ENCODE assay signal across 2 cellular contexts in the genomic region with DNA sequence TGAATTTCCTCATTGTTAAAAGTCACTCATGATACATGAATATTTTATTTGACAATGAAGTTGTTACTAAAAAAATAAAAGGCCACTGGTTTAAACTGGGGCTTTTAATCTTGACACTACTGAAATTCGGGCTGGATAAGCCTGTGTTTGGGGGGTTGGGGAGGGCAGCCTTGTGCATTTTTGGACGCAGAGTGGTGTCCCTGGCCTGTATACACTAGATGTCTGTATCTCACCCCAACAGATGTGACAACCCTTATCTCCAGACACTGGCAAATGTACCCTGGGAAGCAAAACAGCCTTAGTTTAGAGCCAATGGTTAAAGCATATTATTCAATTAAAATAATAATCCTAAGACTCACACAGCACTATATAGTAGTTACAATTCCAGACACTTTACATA.
A peak's percentile ranks its signal among the peaks of the same experiment; 100 is the strongest.
TF ChIP-seq lines count a peak whose summit lies in the region.

No MANE protein-coding gene starts in this region.

TF ChIP-seq in SK-N-SH treated with all-trans-retinoic acid at 6 μM for 48 hours, 23 proteins besides CTCF, POLR2A, EP300 and RAD21:
- TF ChIP-seq, protein P1, sequence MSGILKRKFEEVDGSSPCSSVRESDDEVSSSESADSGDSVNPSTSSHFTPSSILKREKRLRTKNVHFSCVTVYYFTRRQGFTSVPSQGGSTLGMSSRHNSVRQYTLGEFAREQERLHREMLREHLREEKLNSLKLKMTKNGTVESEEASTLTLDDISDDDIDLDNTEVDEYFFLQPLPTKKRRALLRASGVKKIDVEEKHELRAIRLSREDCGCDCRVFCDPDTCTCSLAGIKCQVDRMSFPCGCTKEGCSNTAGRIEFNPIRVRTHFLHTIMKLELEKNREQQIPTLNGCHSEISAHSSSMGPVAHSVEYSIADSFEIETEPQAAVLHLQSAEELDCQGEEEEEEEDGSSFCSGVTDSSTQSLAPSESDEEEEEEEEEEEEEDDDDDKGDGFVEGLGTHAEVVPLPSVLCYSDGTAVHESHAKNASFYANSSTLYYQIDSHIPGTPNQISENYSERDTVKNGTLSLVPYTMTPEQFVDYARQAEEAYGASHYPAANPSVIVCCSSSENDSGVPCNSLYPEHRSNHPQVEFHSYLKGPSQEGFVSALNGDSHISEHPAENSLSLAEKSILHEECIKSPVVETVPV (CRISPR knock-in tag; IDR thresholded peaks at IDR 0.05): no peak
- TF ChIP-seq ISL1 (CRISPR knock-in tag; IDR thresholded peaks at IDR 0.05) (no peak), RARB (CRISPR knock-in tag; IDR thresholded peaks at IDR 0.05) (no peak), ZNF70 (CRISPR knock-in tag; IDR thresholded peaks at IDR 0.05) (no peak), TCF4 (CRISPR knock-in tag; IDR thresholded peaks at IDR 0.05; ENCODE audit: borderline replicate concordance) (peak; percentile 61; the same call in 1 of the 2 replicates), ZNF8 (CRISPR knock-in tag; IDR thresholded peaks at IDR 0.05) (no peak)

TF ChIP-seq in K562, 482 proteins besides CTCF, POLR2A, EP300 and RAD21 (continued from another document and continues in another):
- TF ChIP-seq FOXM1 (IDR thresholded peaks at IDR 0.05; ENCODE audit: low read depth): peak; percentile 85
- no peak for TF ChIP-seq FOXM1 (CRISPR knock-in tag; IDR thresholded peaks at IDR 0.05; ENCODE audit: low read depth)
- no peak for TF ChIP-seq GTF2F1 (IDR thresholded peaks at IDR 0.05; ENCODE audit: low read depth, low read length)
- peak; percentile 62; the same call in 1 of the 2 replicates for TF ChIP-seq CTBP1 (IDR thresholded peaks at IDR 0.05; ENCODE audit: borderline replicate concordance)
- TF ChIP-seq, protein P2, sequence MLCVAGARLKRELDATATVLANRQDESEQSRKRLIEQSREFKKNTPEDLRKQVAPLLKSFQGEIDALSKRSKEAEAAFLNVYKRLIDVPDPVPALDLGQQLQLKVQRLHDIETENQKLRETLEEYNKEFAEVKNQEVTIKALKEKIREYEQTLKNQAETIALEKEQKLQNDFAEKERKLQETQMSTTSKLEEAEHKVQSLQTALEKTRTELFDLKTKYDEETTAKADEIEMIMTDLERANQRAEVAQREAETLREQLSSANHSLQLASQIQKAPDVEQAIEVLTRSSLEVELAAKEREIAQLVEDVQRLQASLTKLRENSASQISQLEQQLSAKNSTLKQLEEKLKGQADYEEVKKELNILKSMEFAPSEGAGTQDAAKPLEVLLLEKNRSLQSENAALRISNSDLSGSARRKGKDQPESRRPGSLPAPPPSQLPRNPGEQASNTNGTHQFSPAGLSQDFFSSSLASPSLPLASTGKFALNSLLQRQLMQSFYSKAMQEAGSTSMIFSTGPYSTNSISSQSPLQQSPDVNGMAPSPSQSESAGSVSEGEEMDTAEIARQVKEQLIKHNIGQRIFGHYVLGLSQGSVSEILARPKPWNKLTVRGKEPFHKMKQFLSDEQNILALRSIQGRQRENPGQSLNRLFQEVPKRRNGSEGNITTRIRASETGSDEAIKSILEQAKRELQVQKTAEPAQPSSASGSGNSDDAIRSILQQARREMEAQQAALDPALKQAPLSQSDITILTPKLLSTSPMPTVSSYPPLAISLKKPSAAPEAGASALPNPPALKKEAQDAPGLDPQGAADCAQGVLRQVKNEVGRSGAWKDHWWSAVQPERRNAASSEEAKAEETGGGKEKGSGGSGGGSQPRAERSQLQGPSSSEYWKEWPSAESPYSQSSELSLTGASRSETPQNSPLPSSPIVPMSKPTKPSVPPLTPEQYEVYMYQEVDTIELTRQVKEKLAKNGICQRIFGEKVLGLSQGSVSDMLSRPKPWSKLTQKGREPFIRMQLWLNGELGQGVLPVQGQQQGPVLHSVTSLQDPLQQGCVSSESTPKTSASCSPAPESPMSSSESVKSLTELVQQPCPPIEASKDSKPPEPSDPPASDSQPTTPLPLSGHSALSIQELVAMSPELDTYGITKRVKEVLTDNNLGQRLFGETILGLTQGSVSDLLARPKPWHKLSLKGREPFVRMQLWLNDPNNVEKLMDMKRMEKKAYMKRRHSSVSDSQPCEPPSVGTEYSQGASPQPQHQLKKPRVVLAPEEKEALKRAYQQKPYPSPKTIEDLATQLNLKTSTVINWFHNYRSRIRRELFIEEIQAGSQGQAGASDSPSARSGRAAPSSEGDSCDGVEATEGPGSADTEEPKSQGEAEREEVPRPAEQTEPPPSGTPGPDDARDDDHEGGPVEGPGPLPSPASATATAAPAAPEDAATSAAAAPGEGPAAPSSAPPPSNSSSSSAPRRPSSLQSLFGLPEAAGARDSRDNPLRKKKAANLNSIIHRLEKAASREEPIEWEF (CRISPR knock-in tag; IDR thresholded peaks at IDR 0.05): peak; percentile 69; the same call in 1 of the 2 replicates
- TF ChIP-seq, protein P3, sequence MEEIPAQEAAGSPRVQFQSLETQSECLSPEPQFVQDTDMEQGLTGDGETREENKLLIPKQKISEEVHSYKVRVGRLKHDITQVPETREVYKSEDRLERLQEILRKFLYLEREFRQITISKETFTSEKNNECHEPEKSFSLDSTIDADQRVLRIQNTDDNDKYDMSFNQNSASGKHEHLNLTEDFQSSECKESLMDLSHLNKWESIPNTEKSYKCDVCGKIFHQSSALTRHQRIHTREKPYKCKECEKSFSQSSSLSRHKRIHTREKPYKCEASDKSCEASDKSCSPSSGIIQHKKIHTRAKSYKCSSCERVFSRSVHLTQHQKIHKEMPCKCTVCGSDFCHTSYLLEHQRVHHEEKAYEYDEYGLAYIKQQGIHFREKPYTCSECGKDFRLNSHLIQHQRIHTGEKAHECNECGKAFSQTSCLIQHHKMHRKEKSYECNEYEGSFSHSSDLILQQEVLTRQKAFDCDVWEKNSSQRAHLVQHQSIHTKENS (CRISPR knock-in tag; IDR thresholded peaks at IDR 0.05): no peak
- peak in 1 of 2 experiments; percentile 65; a peak in 1 of 4 replicates for TF ChIP-seq MAZ (CRISPR knock-in tag; conservative IDR thresholded peaks at IDR 0.05 in 1 of 2, IDR thresholded peaks at IDR 0.05 in 1 of 2)
- TF ChIP-seq, protein P4, sequence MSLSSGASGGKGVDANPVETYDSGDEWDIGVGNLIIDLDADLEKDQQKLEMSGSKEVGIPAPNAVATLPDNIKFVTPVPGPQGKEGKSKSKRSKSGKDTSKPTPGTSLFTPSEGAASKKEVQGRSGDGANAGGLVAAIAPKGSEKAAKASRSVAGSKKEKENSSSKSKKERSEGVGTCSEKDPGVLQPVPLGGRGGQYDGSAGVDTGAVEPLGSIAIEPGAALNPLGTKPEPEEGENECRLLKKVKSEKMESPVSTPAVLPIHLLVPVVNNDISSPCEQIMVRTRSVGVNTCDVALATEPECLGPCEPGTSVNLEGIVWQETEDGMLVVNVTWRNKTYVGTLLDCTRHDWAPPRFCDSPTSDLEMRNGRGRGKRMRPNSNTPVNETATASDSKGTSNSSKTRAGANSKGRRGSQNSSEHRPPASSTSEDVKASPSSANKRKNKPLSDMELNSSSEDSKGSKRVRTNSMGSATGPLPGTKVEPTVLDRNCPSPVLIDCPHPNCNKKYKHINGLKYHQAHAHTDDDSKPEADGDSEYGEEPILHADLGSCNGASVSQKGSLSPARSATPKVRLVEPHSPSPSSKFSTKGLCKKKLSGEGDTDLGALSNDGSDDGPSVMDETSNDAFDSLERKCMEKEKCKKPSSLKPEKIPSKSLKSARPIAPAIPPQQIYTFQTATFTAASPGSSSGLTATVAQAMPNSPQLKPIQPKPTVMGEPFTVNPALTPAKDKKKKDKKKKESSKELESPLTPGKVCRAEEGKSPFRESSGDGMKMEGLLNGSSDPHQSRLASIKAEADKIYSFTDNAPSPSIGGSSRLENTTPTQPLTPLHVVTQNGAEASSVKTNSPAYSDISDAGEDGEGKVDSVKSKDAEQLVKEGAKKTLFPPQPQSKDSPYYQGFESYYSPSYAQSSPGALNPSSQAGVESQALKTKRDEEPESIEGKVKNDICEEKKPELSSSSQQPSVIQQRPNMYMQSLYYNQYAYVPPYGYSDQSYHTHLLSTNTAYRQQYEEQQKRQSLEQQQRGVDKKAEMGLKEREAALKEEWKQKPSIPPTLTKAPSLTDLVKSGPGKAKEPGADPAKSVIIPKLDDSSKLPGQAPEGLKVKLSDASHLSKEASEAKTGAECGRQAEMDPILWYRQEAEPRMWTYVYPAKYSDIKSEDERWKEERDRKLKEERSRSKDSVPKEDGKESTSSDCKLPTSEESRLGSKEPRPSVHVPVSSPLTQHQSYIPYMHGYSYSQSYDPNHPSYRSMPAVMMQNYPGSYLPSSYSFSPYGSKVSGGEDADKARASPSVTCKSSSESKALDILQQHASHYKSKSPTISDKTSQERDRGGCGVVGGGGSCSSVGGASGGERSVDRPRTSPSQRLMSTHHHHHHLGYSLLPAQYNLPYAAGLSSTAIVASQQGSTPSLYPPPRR (CRISPR knock-in tag; IDR thresholded peaks at IDR 0.05; ENCODE audit: borderline replicate concordance): no peak
- no peak for TF ChIP-seq SRSF3 (IDR thresholded peaks at IDR 0.05; ENCODE audit: insufficient read depth, low read length)
- TF ChIP-seq TEAD1 (CRISPR knock-in tag; IDR thresholded peaks at IDR 0.05): 0 out of 4 replicates have a peak, but pooled peaks of 1 of the 2 experiments have one; percentile 47
- TF ChIP-seq CHCHD3 (CRISPR knock-in tag; IDR thresholded peaks at IDR 0.05): no peak
- TF ChIP-seq HDAC3 (IDR thresholded peaks at IDR 0.05; ENCODE audit: borderline replicate concordance, partially characterized antibody): peak; percentile 94
- TF ChIP-seq HIVEP1 (CRISPR knock-in tag; IDR thresholded peaks at IDR 0.05): no peak
- TF ChIP-seq KLF10 (CRISPR knock-in tag; IDR thresholded peaks at IDR 0.05): no peak
- TF ChIP-seq, protein P5, sequence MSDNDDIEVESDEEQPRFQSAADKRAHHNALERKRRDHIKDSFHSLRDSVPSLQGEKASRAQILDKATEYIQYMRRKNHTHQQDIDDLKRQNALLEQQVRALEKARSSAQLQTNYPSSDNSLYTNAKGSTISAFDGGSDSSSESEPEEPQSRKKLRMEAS (CRISPR knock-in tag; IDR thresholded peaks at IDR 0.05): no peak
- TF ChIP-seq, protein P6, sequence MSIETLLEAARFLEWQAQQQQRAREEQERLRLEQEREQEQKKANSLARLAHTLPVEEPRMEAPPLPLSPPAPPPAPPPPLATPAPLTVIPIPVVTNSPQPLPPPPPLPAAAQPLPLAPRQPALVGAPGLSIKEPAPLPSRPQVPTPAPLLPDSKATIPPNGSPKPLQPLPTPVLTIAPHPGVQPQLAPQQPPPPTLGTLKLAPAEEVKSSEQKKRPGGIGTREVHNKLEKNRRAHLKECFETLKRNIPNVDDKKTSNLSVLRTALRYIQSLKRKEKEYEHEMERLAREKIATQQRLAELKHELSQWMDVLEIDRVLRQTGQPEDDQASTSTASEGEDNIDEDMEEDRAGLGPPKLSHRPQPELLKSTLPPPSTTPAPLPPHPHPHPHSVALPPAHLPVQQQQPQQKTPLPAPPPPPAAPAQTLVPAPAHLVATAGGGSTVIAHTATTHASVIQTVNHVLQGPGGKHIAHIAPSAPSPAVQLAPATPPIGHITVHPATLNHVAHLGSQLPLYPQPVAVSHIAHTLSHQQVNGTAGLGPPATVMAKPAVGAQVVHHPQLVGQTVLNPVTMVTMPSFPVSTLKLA (conservative IDR thresholded peaks at IDR 0.05): peak in 1 of 2 experiments; percentile 18; a peak in 1 of 4 replicates
- no peak for TF ChIP-seq EGR1 (conservative IDR thresholded peaks at IDR 0.05)
- no peak for TF ChIP-seq FOS (IDR thresholded peaks at IDR 0.05; ENCODE audit: extremely low read depth, insufficient read length)
- TF ChIP-seq, protein P7, sequence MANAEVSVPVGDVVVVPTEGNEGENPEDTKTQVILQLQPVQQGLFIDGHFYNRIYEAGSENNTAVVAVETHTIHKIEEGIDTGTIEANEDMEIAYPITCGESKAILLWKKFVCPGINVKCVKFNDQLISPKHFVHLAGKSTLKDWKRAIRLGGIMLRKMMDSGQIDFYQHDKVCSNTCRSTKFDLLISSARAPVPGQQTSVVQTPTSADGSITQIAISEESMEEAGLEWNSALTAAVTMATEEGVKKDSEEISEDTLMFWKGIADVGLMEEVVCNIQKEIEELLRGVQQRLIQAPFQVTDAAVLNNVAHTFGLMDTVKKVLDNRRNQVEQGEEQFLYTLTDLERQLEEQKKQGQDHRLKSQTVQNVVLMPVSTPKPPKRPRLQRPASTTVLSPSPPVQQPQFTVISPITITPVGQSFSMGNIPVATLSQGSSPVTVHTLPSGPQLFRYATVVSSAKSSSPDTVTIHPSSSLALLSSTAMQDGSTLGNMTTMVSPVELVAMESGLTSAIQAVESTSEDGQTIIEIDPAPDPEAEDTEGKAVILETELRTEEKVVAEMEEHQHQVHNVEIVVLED (CRISPR knock-in tag; IDR thresholded peaks at IDR 0.05): no peak
- TF ChIP-seq, protein P8, sequence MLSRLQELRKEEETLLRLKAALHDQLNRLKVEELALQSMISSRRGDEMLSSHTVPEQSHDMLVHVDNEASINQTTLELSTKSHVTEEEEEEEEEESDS (CRISPR knock-in tag; IDR thresholded peaks at IDR 0.05): no peak
- TF ChIP-seq SAFB (IDR thresholded peaks at IDR 0.05; ENCODE audit: borderline replicate concordance, low read depth, low read length): no peak
- TF ChIP-seq GATA2 (CRISPR knock-in tag; IDR thresholded peaks at IDR 0.05): peak; percentile 90
- TF ChIP-seq MYNN (IDR thresholded peaks at IDR 0.05): peak; percentile 96
- TF ChIP-seq MYNN (CRISPR knock-in tag; IDR thresholded peaks at IDR 0.05): no peak
- no peak for TF ChIP-seq POLR2B (IDR thresholded peaks at IDR 0.05; ENCODE audit: low read depth, partially characterized antibody)
- no peak for TF ChIP-seq RBM17 (IDR thresholded peaks at IDR 0.05; ENCODE audit: borderline replicate concordance, low read depth, low read length)
- no peak for TF ChIP-seq CEBPB (tag; IDR thresholded peaks at IDR 0.05)
- TF ChIP-seq, protein P9, sequence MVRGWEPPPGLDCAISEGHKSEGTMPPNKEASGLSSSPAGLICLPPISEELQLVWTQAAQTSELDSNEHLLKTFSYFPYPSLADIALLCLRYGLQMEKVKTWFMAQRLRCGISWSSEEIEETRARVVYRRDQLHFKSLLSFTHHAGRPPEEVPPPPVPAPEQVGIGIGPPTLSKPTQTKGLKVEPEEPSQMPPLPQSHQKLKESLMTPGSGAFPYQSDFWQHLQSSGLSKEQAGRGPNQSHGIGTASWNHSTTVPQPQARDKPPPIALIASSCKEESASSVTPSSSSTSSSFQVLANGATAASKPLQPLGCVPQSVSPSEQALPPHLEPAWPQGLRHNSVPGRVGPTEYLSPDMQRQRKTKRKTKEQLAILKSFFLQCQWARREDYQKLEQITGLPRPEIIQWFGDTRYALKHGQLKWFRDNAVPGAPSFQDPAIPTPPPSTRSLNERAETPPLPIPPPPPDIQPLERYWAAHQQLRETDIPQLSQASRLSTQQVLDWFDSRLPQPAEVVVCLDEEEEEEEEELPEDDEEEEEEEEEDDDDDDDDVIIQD (CRISPR knock-in tag; IDR thresholded peaks at IDR 0.05): 0 out of 2 replicates have a peak, but pooled peaks have one; percentile 36
- TF ChIP-seq, protein P10, sequence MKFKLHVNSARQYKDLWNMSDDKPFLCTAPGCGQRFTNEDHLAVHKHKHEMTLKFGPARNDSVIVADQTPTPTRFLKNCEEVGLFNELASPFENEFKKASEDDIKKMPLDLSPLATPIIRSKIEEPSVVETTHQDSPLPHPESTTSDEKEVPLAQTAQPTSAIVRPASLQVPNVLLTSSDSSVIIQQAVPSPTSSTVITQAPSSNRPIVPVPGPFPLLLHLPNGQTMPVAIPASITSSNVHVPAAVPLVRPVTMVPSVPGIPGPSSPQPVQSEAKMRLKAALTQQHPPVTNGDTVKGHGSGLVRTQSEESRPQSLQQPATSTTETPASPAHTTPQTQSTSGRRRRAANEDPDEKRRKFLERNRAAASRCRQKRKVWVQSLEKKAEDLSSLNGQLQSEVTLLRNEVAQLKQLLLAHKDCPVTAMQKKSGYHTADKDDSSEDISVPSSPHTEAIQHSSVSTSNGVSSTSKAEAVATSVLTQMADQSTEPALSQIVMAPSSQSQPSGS (CRISPR knock-in tag; IDR thresholded peaks at IDR 0.05): no peak
- peak; percentile 90; the same call in 1 of the 2 replicates for TF ChIP-seq CC2D1A (IDR thresholded peaks at IDR 0.05)
- TF ChIP-seq JUND (IDR thresholded peaks at IDR 0.05; ENCODE audit: borderline replicate concordance, low read depth, low read length): peak; percentile 69; the same call in 1 of the 2 replicates
- peak; percentile 48; the same call in 1 of the 3 replicates for TF ChIP-seq JUND (tag; IDR thresholded peaks at IDR 0.05; ENCODE audit: borderline replicate concordance, low read depth, low read length)
- TF ChIP-seq SRF (CRISPR knock-in tag; IDR thresholded peaks at IDR 0.05): no peak
- peak; percentile 34; the same call in 1 of the 2 replicates for TF ChIP-seq EP400 (IDR thresholded peaks at IDR 0.05)
